Comparison of ENCODE assay signal across 14 cellular contexts in the genomic region with DNA sequence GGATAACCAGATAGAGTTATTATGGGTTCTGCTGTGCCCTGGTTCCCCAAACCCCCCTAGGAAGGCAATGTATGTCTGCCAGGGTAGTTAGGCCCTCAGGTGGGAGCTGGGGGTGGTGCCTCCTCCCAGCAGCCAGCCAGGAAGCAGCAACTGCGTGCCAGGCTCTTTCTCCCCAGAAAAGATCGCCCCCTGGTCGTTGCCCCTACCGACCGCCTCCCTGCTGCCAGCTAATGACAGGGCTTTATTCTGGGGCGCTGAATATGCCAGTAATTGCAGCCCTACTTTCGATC. TPM values are rescaled to one million over a fixed set of nuclear protein-coding genes. Genes with fewer than 3 reads are reported as not detected.
"Had no signal": no experiment of that assay in that cellular context is flagged by ENCODE, and none has a peak within 500 bp of the region (broad histone marks: within the 10 kb centered on the region; RNA-seq: fewer than 3 reads in every experiment).

No MANE protein-coding gene starts in this region.

- H3K27ac ChIP-seq: epithelial cell of prostate, neutrophil, parathyroid adenoma had no signal

- DNase-seq: activated CD4-positive, alpha-beta T cell treated with anti-CD3 and anti-CD28 coated beads, Interleukin-2, amount 50 U/mL, for 1 hour; activated naive CD4-positive, alpha-beta T cell treated with anti-CD3 and anti-CD28 coated beads, Interleukin-2, amount 50 U/mL, for 16 hours; activated T-cell treated with anti-CD3 and anti-CD28 coated beads for 4 hours; dermis blood vessel endothelial cell; effector memory CD8-positive, alpha-beta T cell; stimulated activated CD4-positive, alpha-beta T cell treated with anti-CD3 and anti-CD28 coated beads, Interleukin-12 subunit alpha, Interleukin-12 subunit beta, amount 100 ng/mL, for 4 hours; T-cell; T-helper 9 cell had no signal

- H3K4me1 Mint-ChIP-seq: stimulated activated effector memory CD8-positive, alpha-beta T cell treated with anti-CD3 and anti-CD28 coated beads, Interleukin-12 subunit alpha, Interleukin-12 subunit beta, amount 100 ng/mL, for 72 hours had no signal

- H3K27ac Mint-ChIP-seq: effector memory CD8-positive, alpha-beta T cell; stimulated activated effector memory CD8-positive, alpha-beta T cell treated with anti-CD3 and anti-CD28 coated beads, Interleukin-12 subunit alpha, Interleukin-12 subunit beta, amount 100 ng/mL, for 72 hours had no signal

- FAIRE-seq: astrocyte had no signal

- H3K36me3 Mint-ChIP-seq: stimulated activated effector memory CD8-positive, alpha-beta T cell treated with anti-CD3 and anti-CD28 coated beads, Interleukin-12 subunit alpha, Interleukin-12 subunit beta, amount 100 ng/mL, for 72 hours; T-cell had no signal

- H3K4me3 Mint-ChIP-seq: effector memory CD8-positive, alpha-beta T cell; stimulated activated effector memory CD8-positive, alpha-beta T cell treated with anti-CD3 and anti-CD28 coated beads, Interleukin-12 subunit alpha, Interleukin-12 subunit beta, amount 100 ng/mL, for 72 hours; T-cell had no signal

- H3K9me3 Mint-ChIP-seq: stimulated activated effector memory CD8-positive, alpha-beta T cell treated with anti-CD3 and anti-CD28 coated beads, Interleukin-12 subunit alpha, Interleukin-12 subunit beta, amount 100 ng/mL, for 72 hours; T-cell had no signal

- H3K9ac ChIP-seq: parathyroid adenoma had no signal

- H3K9me3 ChIP-seq: neutrophil had no signal

- H2AFZ ChIP-seq: parathyroid adenoma had no signal

- H3K36me3 ChIP-seq: neutrophil had no signal

- H3K79me2 ChIP-seq: parathyroid adenoma had no signal

RNA-seq across cellular contexts. Expression of a gene that starts 36.3 kb away (rescaled TPM):
- total RNA-seq: chondrocyte had no signal
